ENCODE assay signal across 8 cellular contexts in the genomic region with DNA sequence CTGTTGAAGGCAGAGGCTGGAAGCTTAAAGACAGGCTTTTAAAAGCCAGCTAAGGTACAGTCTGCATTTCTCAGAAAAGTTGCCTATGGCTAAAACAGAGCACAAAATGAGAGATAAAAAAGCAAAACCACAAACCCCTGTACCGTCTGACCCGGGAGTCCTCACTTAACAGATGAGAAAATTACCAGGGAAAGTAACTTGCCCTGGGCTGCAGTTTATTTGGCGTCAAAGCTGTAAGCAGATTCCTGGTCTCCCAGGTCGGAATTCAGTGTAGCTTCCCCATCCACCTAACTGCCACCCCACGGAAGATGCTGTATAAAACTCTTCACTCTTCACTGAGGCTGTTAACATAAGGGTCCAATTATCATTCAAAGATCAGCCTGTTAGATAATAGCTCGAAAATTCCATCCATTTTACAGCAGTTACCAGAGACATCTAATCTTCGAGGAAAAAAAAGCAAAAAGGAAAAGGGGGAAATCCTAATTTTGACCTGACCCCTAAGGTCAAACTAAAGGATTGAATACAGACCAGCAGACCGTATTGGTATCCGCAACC. TPM values are rescaled to one million over a fixed set of nuclear protein-coding genes. Genes with fewer than 3 reads are reported as not detected.
DNase-seq lines count a peak whose midpoint lies in the region; ATAC-seq, FAIRE-seq and TF ChIP-seq lines count a peak whose summit lies in the region.

No MANE protein-coding gene starts in this region.

- H3K9me3 ChIP-seq in keratinocyte (ENCODE audit: control insufficient read depth, low read depth, low read length) (no peaks in the 10 kb centered on the region), suprapubic skin (no peaks in the 10 kb centered on the region)

- H3K9me1 ChIP-seq in keratinocyte (ENCODE audit: control insufficient read depth, extremely low read depth, insufficient read depth, low read length), result peaks cover 6% of the 10 kb centered on the region

- peak overlapping the region; percentile 79 for H3K27ac ChIP-seq in keratinocyte (ENCODE audit: control insufficient read depth, insufficient read depth, low read length)
- H3K27ac ChIP-seq in suprapubic skin, result no peak overlapping the region

- CTCF ChIA-PET in activated CD4-positive, alpha-beta T cell treated with anti-CD3 and anti-CD28 coated beads, Interleukin-2, amount 10 ng/mL, durations not matched to agents 7 days and 5 days (lab: Charles Lee), result no interaction called here

- dilution Hi-C loops in keratinocyte (cut with MboI; ENCODE audit: extremely low pct_ligation_motif_present, low sequenced_read_pairs), result no loop called here

- no peak for ATAC-seq in activated T-helper 17 cell treated with anti-CD3 and anti-CD28 coated beads, Interleukin-2, amount 50 U/mL, for 72 hours (replicated peaks)

- H3K27me3 ChIP-seq in keratinocyte (ENCODE audit: control insufficient read depth, extremely low read depth, insufficient read depth, low read length) (no peaks in the 10 kb centered on the region), suprapubic skin (no peaks in the 10 kb centered on the region)

- no peaks in the 10 kb centered on the region for H3K27me3 Mint-ChIP-seq in activated CD4-positive, alpha-beta T cell treated with anti-CD3 and anti-CD28 coated beads, Interleukin-2, amount 10 ng/mL, durations not matched to agents 7 days and 5 days
- H3K27me3 Mint-ChIP-seq in activated T-helper 17 cell treated with anti-CD3 and anti-CD28 coated beads, Interleukin-2, amount 50 U/mL, for 72 hours, result no peaks in the 10 kb centered on the region

- H3K36me3 Mint-ChIP-seq in activated CD4-positive, alpha-beta T cell treated with anti-CD3 and anti-CD28 coated beads, Interleukin-2, amount 10 ng/mL, durations not matched to agents 7 days and 5 days (ENCODE audit: low read depth), result peaks cover 13% of the 10 kb centered on the region
- peaks cover 43% of the 10 kb centered on the region for H3K36me3 Mint-ChIP-seq in activated T-helper 17 cell treated with anti-CD3 and anti-CD28 coated beads, Interleukin-2, amount 50 U/mL, for 72 hours (ENCODE audit: low read depth)

- intact Hi-C loops in posterior vena cava (cut with DNase I), result no loop called here

- TF ChIP-seq CTCF in keratinocyte (optimal IDR thresholded peaks at IDR 0.05 in 1 of 3, IDR thresholded peaks at IDR 0.05 in 1 of 3, conservative IDR thresholded peaks at IDR 0.05 in 1 of 3; ENCODE audit: extremely low read depth in 1 of 3, insufficient read depth in 2 of 3, low read length in 3 of 3), result no peak
- TF ChIP-seq CTCF in suprapubic skin (IDR thresholded peaks at IDR 0.05), result no peak

- H3K4me1 ChIP-seq in keratinocyte (ENCODE audit: control insufficient read depth, extremely low read depth, insufficient read depth, low read length) (peaks cover 25% of the 10 kb centered on the region), suprapubic skin (peaks cover 27% of the 10 kb centered on the region)

- no peak overlapping the region for H2AFZ ChIP-seq in keratinocyte (ENCODE audit: control insufficient read depth, low read length)

- H3K36me3 ChIP-seq in keratinocyte (ENCODE audit: control insufficient read depth in 2 of 2, extremely low read depth in 1 of 2, insufficient read depth in 2 of 2, low read length in 2 of 2) (no peaks in the 10 kb centered on the region), suprapubic skin (no peaks in the 10 kb centered on the region)

- H3K9me3 Mint-ChIP-seq in activated CD4-positive, alpha-beta T cell treated with anti-CD3 and anti-CD28 coated beads, Interleukin-2, amount 10 ng/mL, durations not matched to agents 7 days and 5 days, result no peaks in the 10 kb centered on the region
- no peaks in the 10 kb centered on the region for H3K9me3 Mint-ChIP-seq in activated T-helper 17 cell treated with anti-CD3 and anti-CD28 coated beads, Interleukin-2, amount 50 U/mL, for 72 hours

- peaks cover 49% of the 10 kb centered on the region for H3K4me1 Mint-ChIP-seq in activated CD4-positive, alpha-beta T cell treated with anti-CD3 and anti-CD28 coated beads, Interleukin-2, amount 10 ng/mL, durations not matched to agents 7 days and 5 days
- H3K4me1 Mint-ChIP-seq in activated T-helper 17 cell treated with anti-CD3 and anti-CD28 coated beads, Interleukin-2, amount 50 U/mL, for 72 hours, result peaks cover 30% of the 10 kb centered on the region

- DNase-seq in activated CD4-positive, alpha-beta T cell treated with anti-CD3 and anti-CD28 coated beads, Interleukin-2, amount 10 ng/mL, durations not matched to agents 7 days and 5 days, result no peak
- DNase-seq in activated CD4-positive, alpha-beta T cell treated with anti-CD3 and anti-CD28 coated beads for 1 hour, result no peak
- DNase-seq in keratinocyte (ENCODE audit: low read depth, low spot score), result no peak
- DNase-seq in suprapubic skin (ENCODE audit: low spot score in 2 of 2), result no peak
- DNase-seq in superior temporal gyrus (ENCODE audit: extremely low spot score), result no peak
- no peak for DNase-seq in posterior vena cava (ENCODE audit: low spot score)
- no peak for DNase-seq in UCSD-AML1 (lab: John Stamatoyannopoulos, UW; ENCODE audit: unreplicated experiment)

- H3K4me3 Mint-ChIP-seq in activated CD4-positive, alpha-beta T cell treated with anti-CD3 and anti-CD28 coated beads, Interleukin-2, amount 10 ng/mL, durations not matched to agents 7 days and 5 days, result peak overlapping the region; percentile 93
- peak overlapping the region; percentile 90 for H3K4me3 Mint-ChIP-seq in activated T-helper 17 cell treated with anti-CD3 and anti-CD28 coated beads, Interleukin-2, amount 50 U/mL, for 72 hours

- WGBS in suprapubic skin, result 7% methylated on average over 9 of the region's 9 CpGs

- peaks cover 63% of the 10 kb centered on the region for H3K79me2 ChIP-seq in keratinocyte (ENCODE audit: control insufficient read depth, insufficient read depth, low read length)

- H4K20me1 ChIP-seq in keratinocyte (ENCODE audit: control insufficient read depth, extremely low read depth, insufficient read depth, low read length), result peaks cover 28% of the 10 kb centered on the region

- TF ChIP-seq POLR2A in suprapubic skin (IDR thresholded peaks at IDR 0.05), result no peak

- H3K4me3 ChIP-seq in keratinocyte (ENCODE audit: control insufficient read depth in 2 of 3, extremely low read depth in 1 of 3, insufficient read depth in 2 of 3, low read depth in 1 of 3, low read length in 3 of 3), result peak overlapping the region; percentile 80 to 90 (median 83)
- peak overlapping the region; percentile 99 for H3K4me3 ChIP-seq in suprapubic skin

- peak overlapping the region; percentile 91 for H3K9ac ChIP-seq in keratinocyte (ENCODE audit: control insufficient read depth, extremely low read depth, insufficient read depth, low read length)

- POLR2A ChIA-PET in activated CD4-positive, alpha-beta T cell treated with anti-CD3 and anti-CD28 coated beads, Interleukin-2, amount 10 ng/mL, durations not matched to agents 7 days and 5 days (lab: Charles Lee), result no interaction called here

- H3K4me2 ChIP-seq in keratinocyte (ENCODE audit: control insufficient read depth, extremely low read depth, insufficient read depth, low read depth, low read length), result peak overlapping the region; percentile 98

- FAIRE-seq in keratinocyte (lab: Jason Lieb, UNC), result peak; percentile 43

- TF ChIP-seq EP300 in suprapubic skin (IDR thresholded peaks at IDR 0.05), result no peak

- H3K27ac Mint-ChIP-seq in activated CD4-positive, alpha-beta T cell treated with anti-CD3 and anti-CD28 coated beads, Interleukin-2, amount 10 ng/mL, durations not matched to agents 7 days and 5 days, result peak overlapping the region; percentile 87
- H3K27ac Mint-ChIP-seq in activated T-helper 17 cell treated with anti-CD3 and anti-CD28 coated beads, Interleukin-2, amount 50 U/mL, for 72 hours, result peak overlapping the region; percentile 81

RNA-seq across cellular contexts. Expression of gene TCF20, which starts 1.5 kb away (rescaled TPM):
- 10 to 100 TPM; 82.1 to 87.1 TPM for total RNA-seq in activated CD4-positive, alpha-beta T cell treated with anti-CD3 and anti-CD28 coated beads, Interleukin-2, amount 10 ng/mL, durations not matched to agents 7 days and 5 days
- 10 to 100 TPM; 61.2 to 72.5 TPM for total RNA-seq in activated T-helper 17 cell treated with anti-CD3 and anti-CD28 coated beads, Interleukin-2, amount 50 U/mL, for 72 hours
- 20.9 to 35.0 TPM (median 23.9 TPM) in 3 replicates for polyA plus RNA-seq in keratinocyte
- polyA plus RNA-seq in keratinocyte (2011; ENCODE audit: low read depth), result 13.7 TPM
- 23.3 and 25.0 TPM in 2 replicates for polyA plus RNA-seq in keratinocyte (2011; cell fraction: cytosol; rRNA removed)
- polyA plus RNA-seq in keratinocyte (2011; cell fraction: nucleus; rRNA removed), result 57.0 and 61.1 TPM in 2 replicates
- polyA plus RNA-seq in keratinocyte (2012; ENCODE audit: low replicate concordance), result 17.7 and 28.1 TPM in 2 replicates
- 52.7 to 68.7 TPM (median 57.9 TPM) in 3 replicates for polyA minus RNA-seq in keratinocyte
- polyA minus RNA-seq in keratinocyte (2011; cell fraction: cytosol; rRNA and poly(A)+ RNA removed), result 40.5 TPM
- polyA minus RNA-seq in keratinocyte (2011; cell fraction: nucleus; rRNA and poly(A)+ RNA removed), result 48.7 and 80.7 TPM in 2 replicates
- total RNA-seq in suprapubic skin, result 10 to 100 TPM; 56.4 to 72.8 (median 68.4) TPM
- 10 to 100 TPM; 26.9 to 27.2 TPM for total RNA-seq in posterior vena cava
